In genomic region chr1:234842726-234843641, GRCh38 we compare ENCODE assay signal across 8 cellular contexts.
DNase-seq lines count a peak whose midpoint lies in the region; ATAC-seq and TF ChIP-seq lines count a peak whose summit lies in the region.

No MANE protein-coding gene starts in this region.

- no peak overlapping the region for H2AK5ac ChIP-seq in mesendoderm (ENCODE audit: low read length)

- H3K27me3 ChIP-seq in psoas muscle (ENCODE audit: insufficient read depth in 3 of 3, low read length in 2 of 3) (no peaks in the 10 kb centered on the region), mesendoderm (ENCODE audit: insufficient read depth, low read length, poor library complexity) (no peaks in the 10 kb centered on the region)

- H3K9me3 ChIP-seq in psoas muscle = no peaks in the 10 kb centered on the region

- no peak overlapping the region for H2BK15ac ChIP-seq in mesendoderm (replicated peaks; ENCODE audit: low read depth)

- peaks cover 94% of the 10 kb centered on the region for H3K4me1 Mint-ChIP-seq in activated naive CD4-positive, alpha-beta T cell treated with anti-CD3 and anti-CD28 coated beads, Interleukin-2, amount 10 ng/mL, durations not matched to agents 7 days and 5 days

- no peaks in the 10 kb centered on the region for H3K9me3 Mint-ChIP-seq in activated naive CD4-positive, alpha-beta T cell treated with anti-CD3 and anti-CD28 coated beads, Interleukin-2, amount 10 ng/mL, durations not matched to agents 7 days and 5 days

- H3K18ac ChIP-seq in mesendoderm (ENCODE audit: low read length) = no peak overlapping the region

- peak; percentile 69 for DNase-seq in GM13976 (ENCODE audit: low spot score)
- peak; percentile 44 for DNase-seq in OCI-M1 (lab: John Stamatoyannopoulos, UW)
- DNase-seq in activated naive CD4-positive, alpha-beta T cell treated with anti-CD3 and anti-CD28 coated beads, Interleukin-2, amount 10 ng/mL, durations not matched to agents 7 days and 5 days = peak; percentile 64
- DNase-seq in psoas muscle = peak; percentile 31 to 66
- DNase-seq in mesendoderm = no peak
- DNase-seq in NOMO-1 (lab: John Stamatoyannopoulos, UW; ENCODE audit: unreplicated experiment in 2 of 2) = no peak
- no peak for DNase-seq in AML-193 (lab: John Stamatoyannopoulos, UW)

- H3K36me3 Mint-ChIP-seq in activated naive CD4-positive, alpha-beta T cell treated with anti-CD3 and anti-CD28 coated beads, Interleukin-2, amount 10 ng/mL, durations not matched to agents 7 days and 5 days = no peaks in the 10 kb centered on the region

- H4K5ac ChIP-seq in mesendoderm (ENCODE audit: low read length) = no peak overlapping the region

- peaks cover 7% of the 10 kb centered on the region for H3K4me1 ChIP-seq in psoas muscle
- no peaks in the 10 kb centered on the region for H3K4me1 ChIP-seq in mesendoderm (ENCODE audit: control insufficient read depth, low read depth, low read length)

- H4K8ac ChIP-seq in mesendoderm (ENCODE audit: low read depth, low read length) = no peak overlapping the region

- no peak overlapping the region for H3K4ac ChIP-seq in mesendoderm (ENCODE audit: low read depth, low read length)

- TF ChIP-seq CTCF in GM13976 (IDR thresholded peaks at IDR 0.05; ENCODE audit: borderline replicate concordance, control extremely low read depth, extremely low read depth, insufficient read depth, missing control alignments) (no peak), psoas muscle (IDR thresholded peaks at IDR 0.05) (no peak)

- no peaks in the 10 kb centered on the region for H3K27me3 Mint-ChIP-seq in activated naive CD4-positive, alpha-beta T cell treated with anti-CD3 and anti-CD28 coated beads, Interleukin-2, amount 10 ng/mL, durations not matched to agents 7 days and 5 days

- intact Hi-C loops in psoas muscle (cut with DNase I) = no loop called here

- H2BK120ac ChIP-seq in mesendoderm (ENCODE audit: low read depth, low read length) = no peak overlapping the region

- H3K79me2 ChIP-seq in mesendoderm (ENCODE audit: control insufficient read depth, insufficient read depth, low read length) = no peaks in the 10 kb centered on the region

- H2BK5ac ChIP-seq in mesendoderm (ENCODE audit: low read length) = no peak overlapping the region

- H3K4me3 Mint-ChIP-seq in activated naive CD4-positive, alpha-beta T cell treated with anti-CD3 and anti-CD28 coated beads, Interleukin-2, amount 10 ng/mL, durations not matched to agents 7 days and 5 days = peak overlapping the region; percentile 31

- 59 to 75% (median 63%) methylated on average over 12 of the region's 12 CpGs for WGBS in psoas muscle, 3 donors
- WGBS in mesendoderm (ENCODE audit: extremely low coverage, insufficient coverage, low lambda C conversion rate) = no CpG with 5 or more reads among the region's 12 CpGs

- ATAC-seq in GM21786 (IDR thresholded peaks at IDR 0.05; ENCODE audit: unreplicated experiment) (peak; percentile 75), psoas muscle (peak in 3 of 4 donors; percentile 15 to 36 (median 22))

- H3K4me3 ChIP-seq in psoas muscle = no peak overlapping the region
- H3K4me3 ChIP-seq in mesendoderm (ENCODE audit: low read length) = no peak overlapping the region

- H3K79me1 ChIP-seq in mesendoderm (ENCODE audit: low read length) = no peaks in the 10 kb centered on the region

- H3K27ac Mint-ChIP-seq in activated naive CD4-positive, alpha-beta T cell treated with anti-CD3 and anti-CD28 coated beads, Interleukin-2, amount 10 ng/mL, durations not matched to agents 7 days and 5 days = peak overlapping the region; percentile 88

- no peak overlapping the region for H3K9ac ChIP-seq in mesendoderm (ENCODE audit: low read length)

- H3K27ac ChIP-seq in psoas muscle (no peak overlapping the region), mesendoderm (ENCODE audit: low read depth, low read length) (no peak overlapping the region)

- no peak overlapping the region for H3K23ac ChIP-seq in mesendoderm (ENCODE audit: low read length)

- H3K4me2 ChIP-seq in mesendoderm (ENCODE audit: low read length) = no peak overlapping the region

- CTCF ChIA-PET in activated naive CD4-positive, alpha-beta T cell treated with anti-CD3 and anti-CD28 coated beads, Interleukin-2, amount 10 ng/mL, durations not matched to agents 7 days and 5 days (lab: Charles Lee) = interaction anchor here (0.5 to 2.3 kb wide), 9 partner anchors 10 to 343 kb away, joined by 3 to 5 read pairs (median 3); no protein-coding TSS in a partner anchor

- no peak overlapping the region for H3K56ac ChIP-seq in mesendoderm (ENCODE audit: low read length)

- in situ Hi-C loops in GM13976 (cut with MboI; ENCODE audit: low sequenced_read_pairs, unreplicated experiment) = loop anchor here (10.0 to 25.0 kb wide), 4 partner anchors 106 to 348 kb away; partner anchors contain the start of gene IRF2BP2

- no peaks in the 10 kb centered on the region for H3K36me3 ChIP-seq in psoas muscle (ENCODE audit: insufficient read depth in 1 of 2, low read depth in 1 of 2)
- H3K36me3 ChIP-seq in mesendoderm (ENCODE audit: control insufficient read depth, insufficient read depth, low read length) = no peaks in the 10 kb centered on the region

Comparison
In these comparisons a context has a peak if more than half of its experiments do, and no peak if none do; other contexts are left out.
1. DNase-seq: peak in GM13976 (single experiment), OCI-M1 (single experiment), activated naive CD4-positive, alpha-beta T cell treated with anti-CD3 and anti-CD28 coated beads, Interleukin-2, amount 10 ng/mL, durations not matched to agents 7 days and 5 days (single experiment) and psoas muscle (2 of 2); none in mesendoderm (single experiment), NOMO-1 (0 of 2) and AML-193 (0 of 2).